Comparison of ENCODE assay signal across 10 cellular contexts in genomic region chrX:91414710-91415109, GRCh38. TPM values are rescaled to one million over a fixed set of nuclear protein-coding genes. Genes with fewer than 3 reads are reported as not detected.
DNase-seq lines count a peak whose midpoint lies in the region; ATAC-seq lines count a peak whose summit lies in the region.
"Had no signal": no experiment of that assay in that cellular context is flagged by ENCODE, and none has a peak within 500 bp of the region (broad histone marks: within the 10 kb centered on the region; RNA-seq: fewer than 3 reads in every experiment).

No MANE protein-coding gene starts in this region.

- H3K9me3 Mint-ChIP-seq in activated T-helper 17 cell treated with anti-CD3 and anti-CD28 coated beads, Interleukin-2, amount 50 U/mL, for 72 hours, result peaks cover 7% of the 10 kb centered on the region

- H3K27ac Mint-ChIP-seq in activated T-helper 17 cell treated with anti-CD3 and anti-CD28 coated beads, Interleukin-2, amount 50 U/mL, for 72 hours, result no peak overlapping the region

- no peak overlapping the region for H4K8ac ChIP-seq in mesenchymal stem cell (ENCODE audit: low read length)

- H3K4me1 Mint-ChIP-seq in activated T-helper 17 cell treated with anti-CD3 and anti-CD28 coated beads, Interleukin-2, amount 50 U/mL, for 72 hours, result no peaks in the 10 kb centered on the region

- H3K27me3 ChIP-seq in mesenchymal stem cell (ENCODE audit: control insufficient read depth in 1 of 2, insufficient read depth in 1 of 2, low read length in 2 of 2), result no peaks in the 10 kb centered on the region

- DNase-seq in ELF-1 (ENCODE audit: low read depth, low spot score), result peak; percentile 15
- peak; percentile 22 for DNase-seq in KBM-7
- DNase-seq in cerebellar cortex (ENCODE audit: low spot score), result peak; percentile 1
- DNase-seq in myocyte (ENCODE audit: low read depth), result peak; percentile 3
- no peak for DNase-seq in activated CD8-positive, alpha-beta memory T cell treated with anti-CD3 and anti-CD28 coated beads, Interleukin-2, amount 50 U/mL, for 48 hours
- DNase-seq in mesenchymal stem cell, result no peak
- DNase-seq: cortex of kidney, DND-41 had no signal

- H2BK120ac ChIP-seq in mesenchymal stem cell (ENCODE audit: low read depth, low read length), result no peak overlapping the region

- no peak overlapping the region for H3K9ac ChIP-seq in mesenchymal stem cell (ENCODE audit: low read length)

- H3K23ac ChIP-seq in mesenchymal stem cell (ENCODE audit: low read length in 2 of 2), result no peak overlapping the region

- H3K14ac ChIP-seq in mesenchymal stem cell (ENCODE audit: low read length in 2 of 2), result no peak overlapping the region

- no peaks in the 10 kb centered on the region for H3K36me3 ChIP-seq in mesenchymal stem cell (ENCODE audit: control insufficient read depth in 1 of 2, insufficient read depth in 2 of 2, low read depth in 1 of 2, low read length in 2 of 2)

- peaks cover 5% of the 10 kb centered on the region for H3K9me3 ChIP-seq in mesenchymal stem cell (ENCODE audit: control insufficient read depth, low read length)

- in situ Hi-C loops in KBM-7 (cut with MboI; ENCODE audit: low pct_unique_long_range_greater_than_20kb, low sequenced_read_pairs), result no loop called here

- H2AFZ ChIP-seq in mesenchymal stem cell (ENCODE audit: low read depth, low read length), result no peak overlapping the region

- no peak overlapping the region for H3K4me3 ChIP-seq in mesenchymal stem cell (ENCODE audit: insufficient read depth in 1 of 2, low read depth in 1 of 2, low read length in 2 of 2)

- H3K27ac ChIP-seq in mesenchymal stem cell (ENCODE audit: low read length, poor library complexity, severe bottlenecking), result no peak overlapping the region

- no peaks in the 10 kb centered on the region for H3K36me3 Mint-ChIP-seq in activated T-helper 17 cell treated with anti-CD3 and anti-CD28 coated beads, Interleukin-2, amount 50 U/mL, for 72 hours (ENCODE audit: low read depth)

- no peaks in the 10 kb centered on the region for H3K4me1 ChIP-seq in mesenchymal stem cell (ENCODE audit: control insufficient read depth, insufficient read depth, low read depth, low read length)

- no peak overlapping the region for H2BK12ac ChIP-seq in mesenchymal stem cell (ENCODE audit: low read length in 2 of 2)

- no peaks in the 10 kb centered on the region for H3K79me1 ChIP-seq in mesenchymal stem cell (replicated peaks; ENCODE audit: low read length, poor library complexity, severe bottlenecking)

- H2AK5ac ChIP-seq in mesenchymal stem cell (ENCODE audit: low read length, severe bottlenecking), result no peak overlapping the region

- H3K27me3 Mint-ChIP-seq in activated T-helper 17 cell treated with anti-CD3 and anti-CD28 coated beads, Interleukin-2, amount 50 U/mL, for 72 hours, result no peaks in the 10 kb centered on the region

- H4K91ac ChIP-seq in mesenchymal stem cell (ENCODE audit: low read length), result no peak overlapping the region

- 0% methylated on average over 3 of the region's 6 CpGs for WGBS in mesenchymal stem cell

- H3K4me2 ChIP-seq in mesenchymal stem cell (ENCODE audit: low read length, poor library complexity, severe bottlenecking), result no peak overlapping the region

- no peak overlapping the region for H3K18ac ChIP-seq in mesenchymal stem cell (ENCODE audit: low read depth in 1 of 2, low read length in 2 of 2)

- H2BK5ac ChIP-seq in mesenchymal stem cell (ENCODE audit: low read depth, low read length, poor library complexity, severe bottlenecking), result no peak overlapping the region

- H3K4me3 Mint-ChIP-seq in activated T-helper 17 cell treated with anti-CD3 and anti-CD28 coated beads, Interleukin-2, amount 50 U/mL, for 72 hours, result no peak overlapping the region

- ATAC-seq in GM19463 (IDR thresholded peaks at IDR 0.05; ENCODE audit: unreplicated experiment), result no peak
- no peak for ATAC-seq in activated T-helper 17 cell treated with anti-CD3 and anti-CD28 coated beads, Interleukin-2, amount 50 U/mL, for 72 hours (replicated peaks)

- H2BK15ac ChIP-seq in mesenchymal stem cell (ENCODE audit: low read depth, poor library complexity, severe bottlenecking), result no peak overlapping the region

- H3K4ac ChIP-seq in mesenchymal stem cell (ENCODE audit: low read depth in 1 of 2, low read length in 2 of 2), result no peak overlapping the region

RNA-seq across cellular contexts. Expression of gene PABPC5, which starts 19.9 kb away (rescaled TPM):
- 4.0 and 4.7 TPM in 2 replicates for total RNA-seq in myocyte
- 2.0 TPM for polyA plus RNA-seq in myocyte (2012)
- total RNA-seq in activated T-helper 17 cell treated with anti-CD3 and anti-CD28 coated beads, Interleukin-2, amount 50 U/mL, for 72 hours, result not detected
- 0.48 TPM for polyA plus RNA-seq in mesenchymal stem cell (2013, experiment 1 of 2)
- 0.45 TPM for polyA plus RNA-seq in mesenchymal stem cell (2013, experiment 2 of 2)

Comparison
In these comparisons a context has a peak if more than half of its experiments do, and no peak if none do; other contexts are left out.
1. DNase-seq: peak in ELF-1 (single experiment), KBM-7 (single experiment), cerebellar cortex (single experiment) and myocyte (single experiment); none in activated CD8-positive, alpha-beta memory T cell treated with anti-CD3 and anti-CD28 coated beads, Interleukin-2, amount 50 U/mL, for 48 hours (single experiment) and mesenchymal stem cell (single experiment).